ENCODE assay signal across 8 cellular contexts in the genomic region with DNA sequence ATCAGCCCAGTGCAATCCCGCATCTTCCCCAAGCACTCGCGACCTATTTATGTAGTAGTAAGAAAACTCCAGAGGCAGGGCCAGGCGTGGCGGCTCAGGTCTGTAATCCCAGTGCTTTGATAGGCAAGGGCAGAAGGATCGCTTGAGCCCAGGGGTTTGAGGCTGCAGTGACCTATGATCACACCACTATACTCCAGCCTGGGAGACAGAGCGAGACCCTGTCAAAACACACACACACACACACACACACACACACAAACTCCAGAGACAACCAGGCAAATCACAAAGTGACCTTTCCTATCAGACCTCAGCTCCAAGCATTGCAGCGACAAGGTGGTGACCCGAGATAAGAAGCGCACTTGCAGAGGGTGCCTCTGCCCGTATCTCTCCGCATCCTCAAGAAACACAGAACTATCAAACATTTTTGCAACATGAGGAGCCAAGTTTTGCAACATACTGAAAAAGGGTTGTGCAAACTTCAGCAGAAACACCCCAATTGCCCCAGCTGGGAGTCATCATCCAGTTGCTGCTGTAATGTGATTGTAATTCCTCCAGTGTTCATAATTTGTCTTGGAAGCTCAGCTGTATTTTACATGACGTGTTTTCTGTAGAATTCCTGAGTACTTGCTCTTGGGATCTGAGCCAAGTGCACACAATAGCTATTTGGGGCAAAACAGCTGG. TPM values are rescaled to one million over a fixed set of nuclear protein-coding genes. Genes with fewer than 3 reads are reported as not detected.
DNase-seq lines count a peak whose midpoint lies in the region; ATAC-seq, FAIRE-seq and TF ChIP-seq lines count a peak whose summit lies in the region.

No MANE protein-coding gene starts in this region.

- peak overlapping the region; percentile 71 for H3K27ac ChIP-seq in psoas muscle

- H3K36me3 ChIP-seq in psoas muscle (ENCODE audit: insufficient read depth in 1 of 2, low read depth in 1 of 2): no peaks in the 10 kb centered on the region

- H3K4me1 ChIP-seq in psoas muscle: peaks cover 19% of the 10 kb centered on the region

- H3K27me3 ChIP-seq in psoas muscle (ENCODE audit: insufficient read depth in 3 of 3, low read length in 2 of 3): no peaks in the 10 kb centered on the region

- no peaks in the 10 kb centered on the region for H3K9me3 ChIP-seq in psoas muscle

- TF ChIP-seq CTCF in psoas muscle (IDR thresholded peaks at IDR 0.05): no peak

- no peak overlapping the region for H3K4me3 ChIP-seq in psoas muscle

- FAIRE-seq in GM12891 (lab: Jason Lieb, UNC): no peak

- DNase-seq in CD1c-positive myeloid dendritic cell (ENCODE audit: extremely low spot score) (peak; percentile 90), SIG-M5 treated with dmso at 0.1 percent for 504 hours (lab: John Stamatoyannopoulos, UW; ENCODE audit: unreplicated experiment) (peak; percentile 63), fibroblast of gingiva (ENCODE audit: low read depth) (peak; percentile 98), psoas muscle (peak in 1 of 2 donors; percentile 52), GM12891 (ENCODE audit: insufficient read length, low spot score) (no peak)

- 38 to 47% (median 41%) methylated on average over 13 of the region's 13 CpGs for WGBS in psoas muscle, 3 donors

- intact Hi-C loops in psoas muscle (cut with DNase I): no loop called here

- ATAC-seq in psoas muscle (peak; percentile 42 to 68 (median 50)), HG03469 (IDR thresholded peaks at IDR 0.05; ENCODE audit: unreplicated experiment) (no peak), GM21360 (IDR thresholded peaks at IDR 0.05; ENCODE audit: unreplicated experiment) (no peak), GM18511 (IDR thresholded peaks at IDR 0.05; ENCODE audit: unreplicated experiment) (no peak)

- TF ChIP-seq POLR2A in GM12891 (IDR thresholded peaks at IDR 0.05; ENCODE audit: low read depth, low read length): no peak

TF ChIP-seq in GM12891, 5 proteins besides CTCF, POLR2A, EP300 and RAD21:
- TF ChIP-seq POU2F2 (IDR thresholded peaks at IDR 0.05; ENCODE audit: low read depth, low read length) (no peak), SPI1 (IDR thresholded peaks at IDR 0.05; ENCODE audit: low read depth, low read length) (no peak), POLR2AphosphoS5 (IDR thresholded peaks at IDR 0.05; ENCODE audit: low read depth, low read length) (no peak), PAX5 (IDR thresholded peaks at IDR 0.05; ENCODE audit: insufficient read depth, low read length, severe bottlenecking) (no peak), TAF1 (IDR thresholded peaks at IDR 0.05; ENCODE audit: low read depth, low read length) (no peak)

RNA-seq across cellular contexts. Expression of a gene that starts 8.7 kb away (rescaled TPM):
- 10 to 100 TPM; 12.7 to 35.4 (median 24.0) TPM for total RNA-seq in psoas muscle
- 10 to 100 TPM in 1 of 3 donors, 1 to 10 TPM in 2; 3.3 to 24.2 (median 5.3) TPM for polyA plus RNA-seq in psoas muscle
- 4.0 TPM for polyA plus RNA-seq in GM12891 (2012; ENCODE audit: low read depth, missing spikeins)

Comparison
In these comparisons a context has a peak if more than half of its experiments do, and no peak if none do; other contexts are left out.
1. ATAC-seq: peak in psoas muscle (4 of 4); none in HG03469 (single experiment), GM21360 (single experiment) and GM18511 (single experiment).